10 cellular contexts compared by ENCODE assay signal in genomic region chr12:9721394-9722092, GRCh38. TPM values are rescaled to one million over a fixed set of nuclear protein-coding genes. Genes with fewer than 3 reads are reported as not detected.
DNase-seq lines count a peak whose midpoint lies in the region; ATAC-seq and TF ChIP-seq lines count a peak whose summit lies in the region.
"Had no signal": no experiment of that assay in that cellular context is flagged by ENCODE, and none has a peak within 500 bp of the region (broad histone marks: within the 10 kb centered on the region; RNA-seq: fewer than 3 reads in every experiment).

No MANE protein-coding gene starts in this region.

- peaks cover 17% of the 10 kb centered on the region for H3K4me1 Mint-ChIP-seq in activated CD8-positive, alpha-beta memory T cell treated with anti-CD3 and anti-CD28 coated beads, Interleukin-2, amount 10 ng/mL, durations not matched to agents 7 days and 5 days

- 64% methylated on average over 5 of the region's 5 CpGs for WGBS in hepatocyte (ENCODE audit: low lambda C conversion rate, missing lambda C conversion rate)

- no peak for TF ChIP-seq CTCF in hepatocyte (IDR thresholded peaks at IDR 0.05; ENCODE audit: poor library complexity)

- ATAC-seq in GM18499 (IDR thresholded peaks at IDR 0.05; ENCODE audit: insufficient read depth, unreplicated experiment) = peak; percentile 58
- ATAC-seq in activated CD8-positive, alpha-beta memory T cell treated with anti-CD3 and anti-CD28 coated beads, Interleukin-2, amount 10 ng/mL, durations not matched to agents 7 days and 5 days = no peak

- no peak overlapping the region for H3K4me3 ChIP-seq in hepatocyte

- H3K4me1 ChIP-seq in hepatocyte (ENCODE audit: insufficient read depth) = peaks cover 3% of the 10 kb centered on the region

- CTCF ChIA-PET in activated CD8-positive, alpha-beta memory T cell treated with anti-CD3 and anti-CD28 coated beads, Interleukin-2, amount 10 ng/mL, durations not matched to agents 7 days and 5 days (lab: Charles Lee) = interaction anchor here (1.0 to 2.2 kb wide), 5 partner anchors 9 to 252 kb away, joined by 3 to 9 read pairs (median 4); no protein-coding TSS in a partner anchor

- H3K27me3 ChIP-seq in hepatocyte = no peaks in the 10 kb centered on the region

- no peaks in the 10 kb centered on the region for H3K9me3 ChIP-seq in hepatocyte (ENCODE audit: low read depth)

- H3K9me3 Mint-ChIP-seq in activated CD8-positive, alpha-beta memory T cell treated with anti-CD3 and anti-CD28 coated beads, Interleukin-2, amount 10 ng/mL, durations not matched to agents 7 days and 5 days (ENCODE audit: low read depth) = peaks cover 2% of the 10 kb centered on the region
- H3K9me3 Mint-ChIP-seq: activated naive CD4-positive, alpha-beta T cell treated with anti-CD3 and anti-CD28 coated beads for 36 hours had no signal

- H2AFZ ChIP-seq in hepatocyte = no peak overlapping the region

- no peaks in the 10 kb centered on the region for H3K9me2 ChIP-seq in hepatocyte (replicated peaks; ENCODE audit: insufficient read depth)

- no peak overlapping the region for H3K27ac Mint-ChIP-seq in activated CD8-positive, alpha-beta memory T cell treated with anti-CD3 and anti-CD28 coated beads, Interleukin-2, amount 10 ng/mL, durations not matched to agents 7 days and 5 days
- H3K27ac Mint-ChIP-seq: activated naive CD4-positive, alpha-beta T cell treated with anti-CD3 and anti-CD28 coated beads for 36 hours had no signal

- no peaks in the 10 kb centered on the region for H3K27me3 Mint-ChIP-seq in activated CD8-positive, alpha-beta memory T cell treated with anti-CD3 and anti-CD28 coated beads, Interleukin-2, amount 10 ng/mL, durations not matched to agents 7 days and 5 days

- H3K4me3 Mint-ChIP-seq in activated CD8-positive, alpha-beta memory T cell treated with anti-CD3 and anti-CD28 coated beads, Interleukin-2, amount 10 ng/mL, durations not matched to agents 7 days and 5 days = no peak overlapping the region
- H3K4me3 Mint-ChIP-seq: activated naive CD4-positive, alpha-beta T cell treated with anti-CD3 and anti-CD28 coated beads for 36 hours had no signal

- H3K27ac ChIP-seq in hepatocyte = no peak overlapping the region

- H3K36me3 Mint-ChIP-seq in activated CD8-positive, alpha-beta memory T cell treated with anti-CD3 and anti-CD28 coated beads, Interleukin-2, amount 10 ng/mL, durations not matched to agents 7 days and 5 days = peaks cover 21% of the 10 kb centered on the region

- H3K79me2 ChIP-seq in hepatocyte = no peaks in the 10 kb centered on the region

- no peaks in the 10 kb centered on the region for H3K36me3 ChIP-seq in hepatocyte (replicated peaks; ENCODE audit: insufficient read depth, low read depth)

- DNase-seq in H4 (ENCODE audit: low spot score) (peak; percentile 76), LoVo (ENCODE audit: low spot score) (peak; percentile 35), hepatocyte (ENCODE audit: low spot score) (peak; percentile 21), NCI-H1436 (lab: John Stamatoyannopoulos, UW) (no peak), SK-N-DZ (ENCODE audit: low spot score) (no peak)
- DNase-seq in activated CD8-positive, alpha-beta memory T cell treated with anti-CD3 and anti-CD28 coated beads, Interleukin-2, amount 50 U/mL, for 48 hours = no peak
- no peak for DNase-seq in activated CD8-positive, alpha-beta memory T cell treated with anti-CD3 and anti-CD28 coated beads, Interleukin-2, amount 10 ng/mL, durations not matched to agents 7 days and 5 days
- DNase-seq: activated naive CD4-positive, alpha-beta T cell treated with anti-CD3 and anti-CD28 coated beads for 36 hours; mammary epithelial cell had no signal

- H3K4me2 ChIP-seq in hepatocyte = peak overlapping the region; percentile 24

- H4K20me1 ChIP-seq in hepatocyte (ENCODE audit: insufficient read depth, poor library complexity, severe bottlenecking) = no peaks in the 10 kb centered on the region

RNA-seq across cellular contexts. Expression of gene CLECL1, which starts 11.4 kb away (rescaled TPM):
- total RNA-seq in H4 (2014; rRNA removed; shearing (Covaris generic)) = not detected in 2 replicates
- not detected in 2 replicates for total RNA-seq in hepatocyte
- polyA plus RNA-seq in hepatocyte = not detected in 2 replicates
- polyA plus RNA-seq in SK-N-DZ (2014; cell fraction: cytosol; rRNA removed) = not detected in 2 replicates
- polyA plus RNA-seq in SK-N-DZ (2014; cell fraction: nucleus; rRNA removed) = not detected in 2 replicates
- total RNA-seq in activated CD8-positive, alpha-beta memory T cell treated with anti-CD3 and anti-CD28 coated beads, Interleukin-2, amount 10 ng/mL, durations not matched to agents 7 days and 5 days = 1 to 10 TPM; 2.2 to 8.8 TPM
- total RNA-seq: mammary epithelial cell had no signal
- polyA plus RNA-seq: mammary epithelial cell had no signal

RNA-seq across cellular contexts. Expression of gene CD69, which starts 39.2 kb away (rescaled TPM):
- not detected in 2 replicates for total RNA-seq in H4 (2014; rRNA removed; shearing (Covaris generic))
- 0.07 TPM in 1 of 2 replicates, not detected in the other for total RNA-seq in hepatocyte
- 0.57 TPM in 1 of 2 replicates, not detected in the other for polyA plus RNA-seq in hepatocyte
- not detected in 2 replicates for polyA plus RNA-seq in SK-N-DZ (2014; cell fraction: cytosol; rRNA removed)
- not detected in 2 replicates for polyA plus RNA-seq in SK-N-DZ (2014; cell fraction: nucleus; rRNA removed)
- total RNA-seq in activated CD8-positive, alpha-beta memory T cell treated with anti-CD3 and anti-CD28 coated beads, Interleukin-2, amount 10 ng/mL, durations not matched to agents 7 days and 5 days = 100 to 1,000 TPM in 1 of 2 experiments, 10 to 100 TPM in 1; 76.0 to 104 TPM
- total RNA-seq: mammary epithelial cell had no signal
- polyA plus RNA-seq: mammary epithelial cell had no signal

RNA-seq across cellular contexts. Expression of gene CLEC2D, which starts 52.0 kb away (rescaled TPM):
- total RNA-seq in H4 (2014; rRNA removed; shearing (Covaris generic)) = 1.7 and 6.6 TPM in 2 replicates
- 5.7 and 6.0 TPM in 2 replicates for total RNA-seq in hepatocyte
- polyA plus RNA-seq in hepatocyte = 3.7 and 3.9 TPM in 2 replicates
- polyA plus RNA-seq in SK-N-DZ (2014; cell fraction: cytosol; rRNA removed) = 2.6 and 5.3 TPM in 2 replicates
- polyA plus RNA-seq in SK-N-DZ (2014; cell fraction: nucleus; rRNA removed) = 29.4 and 33.2 TPM in 2 replicates
- 100 to 1,000 TPM; 355 to 385 TPM for total RNA-seq in activated CD8-positive, alpha-beta memory T cell treated with anti-CD3 and anti-CD28 coated beads, Interleukin-2, amount 10 ng/mL, durations not matched to agents 7 days and 5 days

Comparison
In these comparisons a context has a peak if more than half of its experiments do, and no peak if none do; other contexts are left out.
1. DNase-seq: peak in H4 (single experiment), LoVo (single experiment) and hepatocyte (single experiment); none in NCI-H1436 (single experiment), SK-N-DZ (single experiment), activated CD8-positive, alpha-beta memory T cell treated with anti-CD3 and anti-CD28 coated beads, Interleukin-2, amount 50 U/mL, for 48 hours (single experiment) and activated CD8-positive, alpha-beta memory T cell treated with anti-CD3 and anti-CD28 coated beads, Interleukin-2, amount 10 ng/mL, durations not matched to agents 7 days and 5 days (single experiment).
2. RNA of gene CD69, which starts 39.2 kb away (total RNA-seq): 76.0 to 104 TPM in activated CD8-positive, alpha-beta memory T cell treated with anti-CD3 and anti-CD28 coated beads, Interleukin-2, amount 10 ng/mL, durations not matched to agents 7 days and 5 days; 0.07 TPM in hepatocyte and not detected in H4; every median in the first group is over 10 times any median in the second.
3. RNA of gene CLEC2D, which starts 52.0 kb away (total RNA-seq): 355 to 385 TPM in activated CD8-positive, alpha-beta memory T cell treated with anti-CD3 and anti-CD28 coated beads, Interleukin-2, amount 10 ng/mL, durations not matched to agents 7 days and 5 days; 5.7 to 6.0 TPM in hepatocyte and 1.7 to 6.6 TPM in H4; every median in the first group is over 10 times any median in the second.